ENCODE assay signal across 8 cellular contexts in the genomic region with DNA sequence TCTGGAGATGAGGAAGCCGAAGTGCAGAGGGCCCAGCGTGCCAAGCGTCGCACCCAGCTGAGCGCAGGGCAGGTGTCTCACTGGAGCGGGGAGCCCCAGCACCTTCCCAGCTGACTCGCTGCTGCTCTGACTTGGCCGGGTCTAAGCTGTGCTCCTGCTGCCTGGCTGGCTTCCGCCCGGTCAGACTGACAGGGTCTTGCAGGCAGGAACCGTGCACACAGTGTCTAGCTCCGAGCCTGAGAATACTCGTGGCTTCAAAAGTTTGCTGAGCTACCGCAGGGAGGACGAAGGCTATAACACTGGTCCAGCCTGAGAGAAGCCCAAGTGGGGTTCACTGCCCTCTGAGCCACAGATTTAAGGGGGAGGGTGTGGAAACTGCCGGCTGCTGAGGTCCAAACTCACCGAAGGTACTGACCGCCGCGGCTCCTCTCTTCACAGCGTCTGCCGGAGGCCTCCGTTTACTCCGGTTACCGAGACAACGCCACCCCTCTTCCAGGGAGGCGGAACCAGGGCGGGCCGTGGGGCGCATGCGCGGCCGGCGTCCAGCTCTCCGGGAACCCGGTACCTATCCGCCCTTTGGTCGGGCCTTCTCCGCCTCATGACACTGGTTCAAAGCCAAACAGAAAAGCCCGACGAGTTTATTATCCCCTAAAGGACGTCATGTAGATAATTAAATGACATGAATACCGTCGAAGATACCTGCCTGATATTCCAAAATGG. TPM values are rescaled to one million over a fixed set of nuclear protein-coding genes. Genes with fewer than 3 reads are reported as not detected.
DNase-seq lines count a peak whose midpoint lies in the region; ATAC-seq and TF ChIP-seq lines count a peak whose summit lies in the region.

A gene with protein sequence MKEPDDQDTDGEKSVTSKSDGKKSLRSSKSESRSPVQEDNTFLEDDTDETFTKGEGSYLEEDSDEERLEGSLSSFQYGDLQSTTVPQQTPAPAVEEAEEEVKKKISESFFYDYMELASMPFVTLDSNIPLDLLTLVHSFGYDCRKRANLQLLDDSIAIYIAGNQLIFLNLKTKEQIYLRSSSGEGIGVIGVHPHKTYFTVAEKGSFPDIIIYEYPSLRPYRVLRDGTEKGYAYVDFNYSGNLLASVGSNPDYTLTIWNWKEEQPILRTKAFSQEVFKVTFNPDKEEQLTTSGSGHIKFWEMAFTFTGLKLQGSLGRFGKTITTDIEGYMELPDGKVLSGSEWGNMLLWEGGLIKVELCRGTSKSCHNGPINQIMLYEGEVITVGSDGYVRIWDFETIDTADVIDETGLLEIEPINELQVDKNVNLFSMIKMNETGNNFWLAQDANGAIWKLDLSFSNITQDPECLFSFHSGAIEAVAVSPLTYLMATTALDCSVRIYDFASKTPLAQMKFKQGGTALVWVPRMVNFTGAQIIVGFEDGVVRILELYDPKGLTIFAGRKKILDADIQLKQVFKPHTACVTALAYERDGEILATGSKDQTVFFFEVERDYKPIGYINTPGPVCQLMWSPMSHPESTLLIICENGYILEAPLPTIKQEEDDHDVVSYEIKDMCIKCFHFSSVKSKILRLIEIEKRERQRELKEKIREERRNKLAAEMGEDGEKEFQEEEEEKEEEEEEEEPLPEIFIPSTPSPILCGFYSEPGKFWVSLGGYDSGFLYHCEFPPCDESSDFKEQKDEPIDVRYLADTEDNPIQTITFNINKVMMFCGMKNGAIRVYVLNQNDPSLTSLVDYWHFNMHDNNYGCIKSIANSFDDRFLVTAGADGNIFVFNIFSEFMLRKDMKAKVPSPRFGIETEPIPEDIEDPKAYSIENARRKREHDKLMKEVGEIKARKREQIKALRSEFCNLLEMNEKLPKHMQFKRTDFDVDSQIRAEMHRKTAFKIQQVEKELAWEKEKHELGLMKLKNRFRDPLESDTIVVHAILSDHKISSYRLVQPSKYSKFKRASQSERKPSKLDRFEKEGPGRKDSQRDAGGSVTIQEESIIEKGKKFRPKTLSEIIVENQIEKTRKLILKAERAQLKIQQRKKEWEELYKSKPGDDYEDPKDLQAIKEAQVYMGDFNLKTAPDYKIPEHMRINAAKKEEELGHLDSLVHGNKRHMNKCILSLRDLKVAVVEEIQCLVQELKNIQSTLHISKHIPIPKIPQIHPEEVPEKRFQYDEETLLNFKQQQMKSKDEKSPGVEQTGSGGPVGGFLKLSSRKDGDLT (N-terminal part only) (minus strand): TSS at position 443 of the 720 bp plus-strand sequence. CDS start 7,829 bp downstream, outside the sequence.

- H3K4me3 ChIP-seq in H7 (ENCODE audit: insufficient read depth, low read depth, low read length) (peak within 1 kb of the TSS; percentile 23), epithelial cell of proximal tubule (ENCODE audit: low read depth, low read length) (peak within 1 kb of the TSS; percentile 54)

- no peaks in the 10 kb centered on the region for H3K27me3 ChIP-seq in H7 (ENCODE audit: control insufficient read depth, insufficient read depth, low read length)

- DNase-seq in H7 (peak; percentile 96), activated T-cell treated with anti-CD3 and anti-CD28 coated beads for 1 hour (ENCODE audit: low read depth) (peak; percentile 19), epithelial cell of proximal tubule (ENCODE audit: low read depth) (peak; percentile 25), mesenteric fat pad (ENCODE audit: low spot score) (peak; percentile 94), DMS 273 treated with DMSO at 0.1 percent for 48 hours (lab: John Stamatoyannopoulos, UW) (no peak), NCI-H345 treated with DMSO at 0.1 percent for 48 hours (lab: John Stamatoyannopoulos, UW; ENCODE audit: unreplicated experiment) (no peak)
- peak; percentile 10 for DNase-seq in stimulated activated CD8-positive, alpha-beta memory T cell treated with anti-CD3 and anti-CD28 coated beads, Interleukin-12 subunit alpha, Interleukin-12 subunit beta, amount 100 ng/mL, for 24 hours (ENCODE audit: extremely low read depth)

- ATAC-seq in GM21576 (IDR thresholded peaks at IDR 0.05; ENCODE audit: unreplicated experiment), result no peak

- H3K36me3 ChIP-seq in H7 (replicated peaks; ENCODE audit: control insufficient read depth, insufficient read depth, low read length), result no peaks in the 10 kb centered on the region

- no peak for TF ChIP-seq CTCF in epithelial cell of proximal tubule (conservative IDR thresholded peaks at IDR 0.05; ENCODE audit: low read depth, low read length)

RNA-seq across cellular contexts. Expression of the gene that starts here (rescaled TPM):
- 0.37 and 0.73 TPM in 2 replicates for total RNA-seq in H7 (2014; rRNA removed; shearing (Covaris generic))
- total RNA-seq in epithelial cell of proximal tubule (1.5 and 2.1 TPM in 2 replicates), mesenteric fat pad (3.6 TPM)

Comparison
In these comparisons a context has a peak if more than half of its experiments do, and no peak if none do; other contexts are left out.
1. Peak in DNase-seq and H3K4me3 ChIP-seq in H7; RNA of the gene not detected or under 1 TPM.
2. DNase-seq: peak in activated T-cell treated with anti-CD3 and anti-CD28 coated beads for 1 hour (single experiment), epithelial cell of proximal tubule (single experiment), mesenteric fat pad (single experiment) and stimulated activated CD8-positive, alpha-beta memory T cell treated with anti-CD3 and anti-CD28 coated beads, Interleukin-12 subunit alpha, Interleukin-12 subunit beta, amount 100 ng/mL, for 24 hours (single experiment); none in DMS 273 treated with DMSO at 0.1 percent for 48 hours (single experiment) and NCI-H345 treated with DMSO at 0.1 percent for 48 hours (single experiment).